ENCODE assay signal across 10 cellular contexts in genomic region chr1:236206548-236206947, GRCh38.
DNase-seq lines count a peak whose midpoint lies in the region; ATAC-seq, FAIRE-seq and TF ChIP-seq lines count a peak whose summit lies in the region.
"Had no signal": no experiment of that assay in that cellular context is flagged by ENCODE, and none has a peak within 500 bp of the region (broad histone marks: within the 10 kb centered on the region; RNA-seq: fewer than 3 reads in every experiment).

No MANE protein-coding gene starts in this region.

- no peak overlapping the region for H3K27ac ChIP-seq in A549
- H3K27ac ChIP-seq in cardiac muscle cell: peak overlapping the region; percentile 15

- no peaks in the 10 kb centered on the region for H3K27me3 ChIP-seq in cardiac muscle cell

- TF ChIP-seq CTCF in A549 (IDR thresholded peaks at IDR 0.05) (no peak), cardiac muscle cell (IDR thresholded peaks at IDR 0.05; ENCODE audit: low read depth, low read length) (no peak)

- ATAC-seq in A549: peak in 1 of 2 experiments; percentile 23; a peak in 2 of 6 replicates

- no peak for TF ChIP-seq RAD21 in A549 (conservative IDR thresholded peaks at IDR 0.05 in 1 of 2, IDR thresholded peaks at IDR 0.05 in 1 of 2)

- POLR2A ChIA-PET in A549 (lab: Yijun Ruan, JAX): no interaction called here

- H3K36me3 ChIP-seq in cardiac muscle cell: no peaks in the 10 kb centered on the region

- no peak overlapping the region for H3K4me2 ChIP-seq in A549

- no peak for TF ChIP-seq POLR2A in A549 (IDR thresholded peaks at IDR 0.05; ENCODE audit: low read length)

- no peak for FAIRE-seq in A549 (lab: Jason Lieb, UNC)
- FAIRE-seq: GM19239 had no signal

- H3K4me1 ChIP-seq in A549 (peaks cover 5% of the 10 kb centered on the region; the same call in 1 of the 3 replicates), cardiac muscle cell (ENCODE audit: low read depth) (peaks cover 9% of the 10 kb centered on the region)

- H3K4me3 ChIP-seq in A549 (no peak overlapping the region), cardiac muscle cell (no peak overlapping the region)

- no peak for TF ChIP-seq EP300 in A549 (IDR thresholded peaks at IDR 0.05)

- H3K9me3 ChIP-seq in A549: peaks cover 2% of the 10 kb centered on the region; the same call in 2 of the 3 replicates
- no peaks in the 10 kb centered on the region for H3K9me3 ChIP-seq in cardiac muscle cell (ENCODE audit: low read depth)

- DNase-seq in A549 (ENCODE audit: low read depth in 1 of 2, low spot score in 1 of 2): no peak
- DNase-seq in NCI-H510A treated with DMSO at 0.1 percent for 48 hours (lab: John Stamatoyannopoulos, UW): peak; percentile 55
- DNase-seq in cardiac muscle cell (ENCODE audit: low read depth in 1 of 2, low spot score in 1 of 2): peak in 1 of 2 donors; percentile 39
- peak; percentile 11 for DNase-seq in mucosa of gallbladder (ENCODE audit: low spot score)
- no peak for DNase-seq in NCI-H1436 treated with DMSO at 0.1 percent for 48 hours (lab: John Stamatoyannopoulos, UW)
- no peak for DNase-seq in activated gamma-delta T cell (lab: John Stamatoyannopoulos, UW)
- DNase-seq in NCI-H2171 (lab: John Stamatoyannopoulos, UW): no peak
- no peak for DNase-seq in mesenteric fat pad (ENCODE audit: low spot score)
- DNase-seq: NCI-H524 had no signal

- CTCF ChIA-PET in A549 (lab: Yijun Ruan, JAX): interaction anchor here (1.4 kb wide), 1 partner anchor 18 kb away, joined by 5 read pairs; no protein-coding TSS in a partner anchor

- 87% methylated on average over 4 of the region's 4 CpGs for WGBS in A549 (ENCODE audit: missing lambda C conversion rate)

TF ChIP-seq in A549, 52 proteins besides CTCF, POLR2A, EP300 and RAD21:
- no peak for TF ChIP-seq SMC3 (IDR thresholded peaks at IDR 0.05)
- TF ChIP-seq MAFK (IDR thresholded peaks at IDR 0.05; ENCODE audit: partially characterized antibody): peak; percentile 51
TF ChIP-seq in A549: peak in this region for 1.

Comparison
In these comparisons a context has a peak if more than half of its experiments do, and no peak if none do; other contexts are left out.
1. DNase-seq: peak in NCI-H510A treated with DMSO at 0.1 percent for 48 hours (single experiment) and mucosa of gallbladder (single experiment); none in A549 (0 of 2), NCI-H1436 treated with DMSO at 0.1 percent for 48 hours (single experiment), activated gamma-delta T cell (single experiment), NCI-H2171 (single experiment) and mesenteric fat pad (single experiment).